ENCODE assay signal across 19 cellular contexts in the genomic region with DNA sequence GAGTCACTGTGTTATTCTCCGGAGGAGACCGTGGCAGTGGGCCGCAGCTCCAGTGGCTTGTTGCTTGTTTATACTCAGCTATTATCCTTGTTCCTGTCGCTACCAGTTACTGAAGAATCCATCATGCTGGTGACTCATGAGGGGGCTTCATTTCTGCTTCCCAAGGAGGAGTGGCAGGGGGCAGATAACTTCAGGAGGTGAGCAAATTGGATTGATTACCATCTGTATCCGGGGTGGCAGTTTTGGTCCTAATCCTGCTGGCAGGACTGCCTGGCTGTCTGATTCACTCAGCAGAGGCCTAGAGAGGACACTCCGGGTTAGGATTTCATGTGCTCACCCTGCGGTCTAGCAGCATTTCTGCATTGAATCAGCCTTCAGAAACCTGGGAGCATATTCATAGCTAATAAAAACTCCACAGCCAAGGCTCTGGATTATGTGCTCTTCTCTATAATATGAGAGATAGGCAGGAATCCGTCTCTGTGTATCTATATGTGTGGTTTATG.
"Had no signal": no experiment of that assay in that cellular context is flagged by ENCODE, and none has a peak within 500 bp of the region (broad histone marks: within the 10 kb centered on the region; RNA-seq: fewer than 3 reads in every experiment).

No MANE protein-coding gene starts in this region.

- DNase-seq: activated CD4-positive, alpha-beta T cell treated with anti-CD3 and anti-CD28 coated beads, Interleukin-2, amount 50 U/mL, for 1 hour; activated CD8-positive, alpha-beta memory T cell treated with anti-CD3 and anti-CD28 coated beads for 24 hours; activated gamma-delta T cell treated with Interleukin-2 at 50 U/mL for 16 hours; activated naive CD8-positive, alpha-beta T cell treated with anti-CD3 and anti-CD28 coated beads for 36 hours; aorta; cerebellar nuclear complex; effector memory CD4-positive, alpha-beta T cell; hypothalamus; left ventricle myocardium inferior; natural killer cell; posterior cingulate gyrus; stimulated activated CD4-positive, alpha-beta T cell treated with anti-CD3 and anti-CD28 coated beads, Interleukin-4, amount 100 ng/mL, for 24 hours; stimulated activated naive CD4-positive, alpha-beta T cell; transverse colon had no signal

- H3K36me3 Mint-ChIP-seq: activated naive CD8-positive, alpha-beta T cell treated with anti-CD3 and anti-CD28 coated beads for 36 hours; memory B cell; natural killer cell had no signal

- H3K9me3 Mint-ChIP-seq: activated naive CD8-positive, alpha-beta T cell treated with anti-CD3 and anti-CD28 coated beads for 36 hours; memory B cell; natural killer cell had no signal

- H3K27me3 ChIP-seq: breast epithelium, right atrium auricular region, transverse colon had no signal

- H3K36me3 ChIP-seq: breast epithelium, left ventricle myocardium inferior, right atrium auricular region, transverse colon had no signal

- H3K27ac Mint-ChIP-seq: activated naive CD8-positive, alpha-beta T cell treated with anti-CD3 and anti-CD28 coated beads for 36 hours; memory B cell; natural killer cell had no signal

- H3K4me3 ChIP-seq: breast epithelium, left ventricle myocardium inferior, right atrium auricular region, skin epidermis, transverse colon had no signal

- H3K4me1 ChIP-seq: breast epithelium, left ventricle myocardium inferior, right atrium auricular region, transverse colon had no signal

- H3K4me3 Mint-ChIP-seq: activated naive CD8-positive, alpha-beta T cell treated with anti-CD3 and anti-CD28 coated beads for 36 hours; memory B cell; natural killer cell had no signal

- H3K4me1 Mint-ChIP-seq: activated naive CD8-positive, alpha-beta T cell treated with anti-CD3 and anti-CD28 coated beads for 36 hours; memory B cell; natural killer cell had no signal

- ATAC-seq: activated CD4-positive, CD25-positive, alpha-beta regulatory T cell treated with anti-CD3 and anti-CD28 coated beads, Interleukin-2, amount 50 U/mL, for 24 hours; natural killer cell had no signal

- H3K9me3 ChIP-seq: breast epithelium, left ventricle myocardium inferior, right atrium auricular region, transverse colon had no signal
